Comparison of ENCODE assay signal across 10 cellular contexts in genomic region chr10:13784067-13784466, GRCh38.
DNase-seq lines count a peak whose midpoint lies in the region; FAIRE-seq and TF ChIP-seq lines count a peak whose summit lies in the region.
"Had no signal": no experiment of that assay in that cellular context is flagged by ENCODE, and none has a peak within 500 bp of the region (broad histone marks: within the 10 kb centered on the region; RNA-seq: fewer than 3 reads in every experiment).

No MANE protein-coding gene starts in this region.

- H3K36me3 ChIP-seq in OCI-LY1 (ENCODE audit: insufficient read depth, low read length) (no peaks in the 10 kb centered on the region), endothelial cell of umbilical vein (ENCODE audit: control insufficient read depth in 2 of 2, extremely low read depth in 1 of 2, insufficient read depth in 2 of 2, low read length in 2 of 2) (peaks cover 2 to 4% of the 10 kb centered on the region in 2 experiments)

- H3K4me2 ChIP-seq in OCI-LY1 (ENCODE audit: low read length) (no peak overlapping the region), endothelial cell of umbilical vein (ENCODE audit: insufficient read depth, low read length) (no peak overlapping the region)

- DNase-seq in GDM1 (lab: John Stamatoyannopoulos, UW) (peak; percentile 15), endothelial cell of umbilical vein (ENCODE audit: low read depth, low spot score) (peak; percentile 49), middle frontal gyrus (ENCODE audit: extremely low spot score, low spot score) (no peak), NCI-H526 (lab: John Stamatoyannopoulos, UW) (no peak), NK-92 (lab: John Stamatoyannopoulos, UW; ENCODE audit: unreplicated experiment) (no peak)
- no peak for DNase-seq in stimulated activated CD4-positive, alpha-beta T cell treated with anti-CD3 and anti-CD28 coated beads, Interleukin-2, amount 100 ng/mL, for 48 hours
- DNase-seq: heart left ventricle had no signal

- no peaks in the 10 kb centered on the region for H4K20me1 ChIP-seq in OCI-LY1 (ENCODE audit: insufficient read depth, low read length)
- no peaks in the 10 kb centered on the region for H4K20me1 ChIP-seq in endothelial cell of umbilical vein (replicated peaks; ENCODE audit: control insufficient read depth, extremely low read depth, insufficient read depth, low read length)

- no peak overlapping the region for H3K4me3 ChIP-seq in OCI-LY1 (ENCODE audit: low read depth, low read length, poor library complexity, severe bottlenecking)
- no peak overlapping the region for H3K4me3 ChIP-seq in endothelial cell of umbilical vein (replicated peaks in 1 of 3; ENCODE audit: insufficient read depth in 1 of 3, low read depth in 1 of 3, low read length in 3 of 3)
- H3K4me3 ChIP-seq: heart left ventricle, SK-N-MC had no signal

- CTCF ChIA-PET in endothelial cell of umbilical vein (lab: Charles Lee), result interaction anchor here (0.6 to 3.4 kb wide), 6 partner anchors 10 to 392 kb away, joined by 3 to 15 read pairs (median 3); no protein-coding TSS in a partner anchor

- peaks cover 30% of the 10 kb centered on the region for H3K4me1 ChIP-seq in OCI-LY1 (ENCODE audit: insufficient read depth, low read length, severe bottlenecking)
- peaks cover 36% of the 10 kb centered on the region for H3K4me1 ChIP-seq in endothelial cell of umbilical vein (ENCODE audit: control insufficient read depth, extremely low read depth, insufficient read depth, low read length)

- TF ChIP-seq POLR2A in endothelial cell of umbilical vein (IDR thresholded peaks at IDR 0.05; ENCODE audit: low read depth, low read length), result no peak

- H3K27ac ChIP-seq in 22Rv1, result no peak overlapping the region
- no peak overlapping the region for H3K27ac ChIP-seq in OCI-LY1 (ENCODE audit: low read depth, low read length, poor library complexity, severe bottlenecking)
- H3K27ac ChIP-seq in endothelial cell of umbilical vein (ENCODE audit: insufficient read depth, low read depth, low read length), result peak overlapping the region; percentile 38
- H3K27ac ChIP-seq: heart left ventricle, SK-N-MC had no signal

- H3K9me1 ChIP-seq in endothelial cell of umbilical vein (replicated peaks; ENCODE audit: control insufficient read depth, extremely low read depth, insufficient read depth, low read length), result no peaks in the 10 kb centered on the region

- H3K9ac ChIP-seq in OCI-LY1 (ENCODE audit: low read length), result no peak overlapping the region
- H3K9ac ChIP-seq in endothelial cell of umbilical vein (replicated peaks; ENCODE audit: extremely low read depth, insufficient read depth, low read length), result no peak overlapping the region

- BruUV-seq in endothelial cell of umbilical vein (replicated peaks; lab: Mats Ljungman, UMichigan), result no TSS peak

- dilution Hi-C loops in endothelial cell of umbilical vein (cut with MboI; ENCODE audit: extremely low pct_ligation_motif_present, low sequenced_read_pairs), result no loop called here

- H3K79me2 ChIP-seq in OCI-LY1 (ENCODE audit: insufficient read depth, low read length) (no peaks in the 10 kb centered on the region), endothelial cell of umbilical vein (ENCODE audit: control insufficient read depth, insufficient read depth, low read length) (peaks cover 45% of the 10 kb centered on the region)

- H3F3A ChIP-seq in OCI-LY1 (ENCODE audit: insufficient read depth, low read length), result no peaks in the 10 kb centered on the region

- H2AFZ ChIP-seq in OCI-LY1 (ENCODE audit: low read length), result no peak overlapping the region
- H2AFZ ChIP-seq in endothelial cell of umbilical vein (ENCODE audit: low read depth, low read length), result no peak overlapping the region

- intact Hi-C loops in endothelial cell of umbilical vein (cut with micrococcal nuclease), result loop anchor here (5.0 kb wide), 1 partner anchor 693 kb away; no protein-coding TSS in a partner anchor

- TF ChIP-seq CTCF in 22Rv1 (IDR thresholded peaks at IDR 0.05) (0 out of 2 replicates have a peak, but pooled peaks have one; percentile 12), OCI-LY1 (IDR thresholded peaks at IDR 0.05; ENCODE audit: low read length) (peak; percentile 44; the same call in 1 of the 2 replicates), endothelial cell of umbilical vein (IDR thresholded peaks at IDR 0.05; ENCODE audit: extremely low read depth in 1 of 2, insufficient read depth in 1 of 2, low read depth in 1 of 2, low read length in 2 of 2) (peak; percentile 26 to 35)

- H3K9me3 ChIP-seq in OCI-LY1 (ENCODE audit: low read length) (no peaks in the 10 kb centered on the region), endothelial cell of umbilical vein (replicated peaks; ENCODE audit: control insufficient read depth, insufficient read depth, low read length) (no peaks in the 10 kb centered on the region)
- H3K9me3 ChIP-seq: heart left ventricle had no signal

- POLR2A ChIA-PET in endothelial cell of umbilical vein (lab: Charles Lee), result no interaction called here

- FAIRE-seq in endothelial cell of umbilical vein (lab: Jason Lieb, UNC), result peak; percentile 67

- H3K9me2 ChIP-seq in OCI-LY1 (ENCODE audit: low read depth, low read length), result no peaks in the 10 kb centered on the region

- no peaks in the 10 kb centered on the region for H3K27me3 ChIP-seq in OCI-LY1 (ENCODE audit: insufficient read depth, low read length)
- no peaks in the 10 kb centered on the region for H3K27me3 ChIP-seq in endothelial cell of umbilical vein (ENCODE audit: control insufficient read depth in 2 of 2, insufficient read depth in 2 of 2, low read length in 2 of 2)
- H3K27me3 ChIP-seq: heart left ventricle had no signal

TF ChIP-seq in endothelial cell of umbilical vein, 7 proteins besides CTCF, POLR2A, EP300 and RAD21:
- TF ChIP-seq EZH2 (IDR thresholded peaks at IDR 0.05; ENCODE audit: borderline replicate concordance, low read depth, low read length, severe bottlenecking) (no peak), FOS (IDR thresholded peaks at IDR 0.05; ENCODE audit: borderline replicate concordance, insufficient read depth, low read length) (no peak), POLR2AphosphoS5 (IDR thresholded peaks at IDR 0.05; ENCODE audit: insufficient read depth, low read depth, low read length) (no peak), MYC (IDR thresholded peaks at IDR 0.05; ENCODE audit: low read depth, low read length) (no peak), GATA2 (IDR thresholded peaks at IDR 0.05; ENCODE audit: insufficient read depth, insufficient read length, low read depth, low read length) (no peak), JUN (IDR thresholded peaks at IDR 0.05; ENCODE audit: borderline replicate concordance, insufficient read depth, insufficient read length, low read depth) (no peak), MAX (IDR thresholded peaks at IDR 0.05; ENCODE audit: insufficient read depth, insufficient read length) (no peak)
TF ChIP-seq in endothelial cell of umbilical vein: peak in this region for 0.

Comparison
In these comparisons a context has a peak if more than half of its experiments do, and no peak if none do; other contexts are left out.
1. DNase-seq: peak in GDM1 (single experiment) and endothelial cell of umbilical vein (single experiment); none in middle frontal gyrus (single experiment), NCI-H526 (0 of 2), NK-92 (single experiment) and stimulated activated CD4-positive, alpha-beta T cell treated with anti-CD3 and anti-CD28 coated beads, Interleukin-2, amount 100 ng/mL, for 48 hours (0 of 2).
2. Peak in every context shown above with its lines, with median percentiles within 50 percentile points of each other: CTCF ChIP-seq.